In the genomic region with DNA sequence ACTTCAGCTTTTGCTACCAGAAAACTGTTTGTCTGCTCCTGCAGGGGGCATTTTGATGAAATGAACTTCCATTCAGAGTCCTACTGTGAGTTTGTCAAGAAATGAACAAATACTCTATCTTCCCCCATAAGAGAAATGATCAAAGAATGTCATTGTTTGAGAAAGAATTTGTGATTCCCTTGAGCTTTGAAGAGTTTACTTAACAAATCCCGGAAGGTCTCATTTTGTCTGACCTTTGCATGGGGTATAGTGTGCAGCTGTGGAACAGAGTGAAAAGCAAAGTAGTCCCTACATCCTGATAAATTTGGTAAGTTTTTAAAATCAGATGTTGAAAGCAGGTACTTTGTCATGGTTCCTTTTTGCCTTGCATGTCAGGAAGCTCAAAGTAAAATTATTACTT, we compare ENCODE assay signal across 24 cellular contexts.
DNase-seq lines count a peak whose midpoint lies in the region; ATAC-seq, FAIRE-seq and TF ChIP-seq lines count a peak whose summit lies in the region.
"Had no signal": no experiment of that assay in that cellular context is flagged by ENCODE, and none has a peak within 500 bp of the region (broad histone marks: within the 10 kb centered on the region; RNA-seq: fewer than 3 reads in every experiment).

No MANE protein-coding gene starts in this region.

- H3K4me1 ChIP-seq in A549 = peaks cover 19% of the 10 kb centered on the region; the same call in 2 of the 3 replicates
- H3K4me1 ChIP-seq in endodermal cell (ENCODE audit: control insufficient read depth, insufficient read depth, low read length) = peaks cover 4% of the 10 kb centered on the region
- H3K4me1 ChIP-seq: BLaER1 had no signal

- no peaks in the 10 kb centered on the region for H3K9me3 ChIP-seq in A549
- no peaks in the 10 kb centered on the region for H3K9me3 ChIP-seq in endodermal cell (ENCODE audit: control insufficient read depth, low read length)
- H3K9me3 ChIP-seq: BLaER1, Caco-2 had no signal

- no peaks in the 10 kb centered on the region for H3K27me3 ChIP-seq in endodermal cell (ENCODE audit: control insufficient read depth, insufficient read depth, low read length, poor library complexity, severe bottlenecking)
- H3K27me3 ChIP-seq: BLaER1 had no signal

- H3K4me3 ChIP-seq in A549 = no peak overlapping the region
- H3K4me3 ChIP-seq in endodermal cell (ENCODE audit: low read length) = no peak overlapping the region
- H3K4me3 ChIP-seq: BLaER1, GM23248 had no signal

- TF ChIP-seq EP300 in A549 (IDR thresholded peaks at IDR 0.05) = no peak

- no peaks in the 10 kb centered on the region for H3K9me3 Mint-ChIP-seq in chondrocyte (ENCODE audit: low read depth)
- H3K9me3 Mint-ChIP-seq in endodermal cell = no peaks in the 10 kb centered on the region
- H3K9me3 Mint-ChIP-seq: CD8-positive, alpha-beta T cell had no signal

- CTCF ChIA-PET in A549 (lab: Yijun Ruan, JAX) (interaction anchor here (0.8 to 1.8 kb wide), 4 partner anchors 47 to 940 kb away, joined by 3 to 9 read pairs (median 3); no protein-coding TSS in a partner anchor), HEK293T (lab: Yijun Ruan, JAX) (interaction anchor here (1.7 kb wide), 1 partner anchor 77 kb away, joined by 3 read pairs; no protein-coding TSS in a partner anchor)

- H3K4me1 Mint-ChIP-seq in chondrocyte (ENCODE audit: low read depth) (no peaks in the 10 kb centered on the region), endodermal cell (peaks cover 25% of the 10 kb centered on the region)
- H3K4me1 Mint-ChIP-seq: B cell; CD4-positive, CD25-positive, alpha-beta regulatory T cell had no signal

- H3K27ac ChIP-seq in A549 = no peak overlapping the region
- H3K27ac ChIP-seq in endodermal cell (ENCODE audit: low read depth, low read length) = peak overlapping the region; percentile 34
- H3K27ac ChIP-seq: BLaER1, C4-2B, GM23248 had no signal

- POLR2A ChIA-PET in A549 (lab: Yijun Ruan, JAX) (no interaction called here), HEK293T (lab: Yijun Ruan, JAX) (no interaction called here)

- TF ChIP-seq RAD21 in A549 (conservative IDR thresholded peaks at IDR 0.05 in 1 of 2, IDR thresholded peaks at IDR 0.05 in 1 of 2) = no peak

- DNase-seq in A549 (ENCODE audit: low read depth in 1 of 2, low spot score in 1 of 2) (no peak), NAMALWA (ENCODE audit: low spot score) (peak; percentile 6), chondrocyte (ENCODE audit: low spot score) (no peak), endodermal cell (no peak), HEK293T (ENCODE audit: extremely low spot score) (no peak), erythroblast (lab: John Stamatoyannopoulos, UW) (no peak)
- no peak for DNase-seq in activated CD4-positive, alpha-beta T cell treated with anti-CD3 and anti-CD28 coated beads for 4 hours
- DNase-seq in activated CD4-positive, CD25-positive, alpha-beta regulatory T cell treated with anti-CD3 and anti-CD28 coated beads, Interleukin-2, amount 50 U/mL, for 72 hours = no peak
- DNase-seq: 8988T; CD4-positive, CD25-positive, alpha-beta regulatory T cell; CD8-positive, alpha-beta T cell; DMS153; DND-41; GM23248; H7; HCEC 1CT had no signal

- 19% methylated on average over 1 of the region's 1 CpG for WGBS in A549 (ENCODE audit: missing lambda C conversion rate)
- 57 to 92% methylated on average over 1 of the region's 1 CpG for WGBS in endodermal cell (ENCODE audit: insufficient coverage in 1 of 2, insufficient read length in 1 of 2), 2 experiments

- H3K36me3 ChIP-seq in endodermal cell (ENCODE audit: control insufficient read depth, insufficient read depth, low read length) = no peaks in the 10 kb centered on the region
- H3K36me3 ChIP-seq: BLaER1 had no signal

- H3K36me3 Mint-ChIP-seq in chondrocyte (ENCODE audit: low read depth) (no peaks in the 10 kb centered on the region), endodermal cell (ENCODE audit: low read depth) (no peaks in the 10 kb centered on the region)
- H3K36me3 Mint-ChIP-seq: CD4-positive, CD25-positive, alpha-beta regulatory T cell; CD8-positive, alpha-beta T cell had no signal

- H3K4me2 ChIP-seq in A549 = peak overlapping the region; percentile 9; the same call in 1 of the 3 replicates
- H3K4me2 ChIP-seq: BLaER1 had no signal

- no peak overlapping the region for H3K27ac Mint-ChIP-seq in chondrocyte (ENCODE audit: unreplicated experiment)
- no peak overlapping the region for H3K27ac Mint-ChIP-seq in endodermal cell
- H3K27ac Mint-ChIP-seq: B cell; CD4-positive, CD25-positive, alpha-beta regulatory T cell; CD8-positive, alpha-beta T cell had no signal

- H3K27me3 Mint-ChIP-seq in chondrocyte (ENCODE audit: low read depth) (peaks cover 14% of the 10 kb centered on the region), endodermal cell (ENCODE audit: insufficient read depth) (peaks cover 3% of the 10 kb centered on the region)

- peak in 1 of 2 experiments; percentile 57; a peak in 2 of 6 replicates for ATAC-seq in A549
- ATAC-seq: CD8-positive, alpha-beta T cell had no signal

- no peak for FAIRE-seq in A549 (lab: Jason Lieb, UNC)
- FAIRE-seq: G401.6, GM12892, GM19239, H1 had no signal

- no peak for TF ChIP-seq CTCF in A549 (IDR thresholded peaks at IDR 0.05)
- peak; percentile 13 for TF ChIP-seq CTCF in chondrocyte (IDR thresholded peaks at IDR 0.05)
- peak; percentile 42 for TF ChIP-seq CTCF in endodermal cell (conservative IDR thresholded peaks at IDR 0.05)

- TF ChIP-seq POLR2A in A549 (IDR thresholded peaks at IDR 0.05; ENCODE audit: low read length) (no peak), erythroblast (IDR thresholded peaks at IDR 0.05; ENCODE audit: low read length) (no peak)

- H3K4me3 Mint-ChIP-seq in chondrocyte (ENCODE audit: unreplicated experiment) (no peak overlapping the region), endodermal cell (no peak overlapping the region)
- H3K4me3 Mint-ChIP-seq: B cell; CD4-positive, CD25-positive, alpha-beta regulatory T cell; CD8-positive, alpha-beta T cell had no signal

- H3K9ac ChIP-seq in endodermal cell (ENCODE audit: extremely low read depth, low read length, poor library complexity, severe bottlenecking) = no peak overlapping the region
- H3K9ac ChIP-seq: BLaER1, GM23248 had no signal

TF ChIP-seq in A549, 52 proteins besides CTCF, POLR2A, EP300 and RAD21 (continues in another document):
- TF ChIP-seq, protein P1, sequence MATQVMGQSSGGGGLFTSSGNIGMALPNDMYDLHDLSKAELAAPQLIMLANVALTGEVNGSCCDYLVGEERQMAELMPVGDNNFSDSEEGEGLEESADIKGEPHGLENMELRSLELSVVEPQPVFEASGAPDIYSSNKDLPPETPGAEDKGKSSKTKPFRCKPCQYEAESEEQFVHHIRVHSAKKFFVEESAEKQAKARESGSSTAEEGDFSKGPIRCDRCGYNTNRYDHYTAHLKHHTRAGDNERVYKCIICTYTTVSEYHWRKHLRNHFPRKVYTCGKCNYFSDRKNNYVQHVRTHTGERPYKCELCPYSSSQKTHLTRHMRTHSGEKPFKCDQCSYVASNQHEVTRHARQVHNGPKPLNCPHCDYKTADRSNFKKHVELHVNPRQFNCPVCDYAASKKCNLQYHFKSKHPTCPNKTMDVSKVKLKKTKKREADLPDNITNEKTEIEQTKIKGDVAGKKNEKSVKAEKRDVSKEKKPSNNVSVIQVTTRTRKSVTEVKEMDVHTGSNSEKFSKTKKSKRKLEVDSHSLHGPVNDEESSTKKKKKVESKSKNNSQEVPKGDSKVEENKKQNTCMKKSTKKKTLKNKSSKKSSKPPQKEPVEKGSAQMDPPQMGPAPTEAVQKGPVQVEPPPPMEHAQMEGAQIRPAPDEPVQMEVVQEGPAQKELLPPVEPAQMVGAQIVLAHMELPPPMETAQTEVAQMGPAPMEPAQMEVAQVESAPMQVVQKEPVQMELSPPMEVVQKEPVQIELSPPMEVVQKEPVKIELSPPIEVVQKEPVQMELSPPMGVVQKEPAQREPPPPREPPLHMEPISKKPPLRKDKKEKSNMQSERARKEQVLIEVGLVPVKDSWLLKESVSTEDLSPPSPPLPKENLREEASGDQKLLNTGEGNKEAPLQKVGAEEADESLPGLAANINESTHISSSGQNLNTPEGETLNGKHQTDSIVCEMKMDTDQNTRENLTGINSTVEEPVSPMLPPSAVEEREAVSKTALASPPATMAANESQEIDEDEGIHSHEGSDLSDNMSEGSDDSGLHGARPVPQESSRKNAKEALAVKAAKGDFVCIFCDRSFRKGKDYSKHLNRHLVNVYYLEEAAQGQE (IDR thresholded peaks at IDR 0.05) = no peak
- no peak for TF ChIP-seq EHF (CRISPR knock-in tag; IDR thresholded peaks at IDR 0.05)
- TF ChIP-seq PHF8 (IDR thresholded peaks at IDR 0.05; ENCODE audit: borderline replicate concordance, low read depth) = no peak
- no peak for TF ChIP-seq NR3C1 (IDR thresholded peaks at IDR 0.05)
- TF ChIP-seq JUN (IDR thresholded peaks at IDR 0.05) = no peak
- TF ChIP-seq KDM1A (IDR thresholded peaks at IDR 0.05; ENCODE audit: low read depth) = no peak

TF ChIP-seq in HEK293T, 16 proteins besides CTCF, POLR2A, EP300 and RAD21:
- TF ChIP-seq FOXA1 (IDR thresholded peaks at IDR 0.05) (no peak), L3MBTL2 (conservative IDR thresholded peaks at IDR 0.05) (no peak), FOXM1 (IDR thresholded peaks at IDR 0.05; ENCODE audit: borderline replicate concordance) (no peak), SUZ12 (IDR thresholded peaks at IDR 0.05) (no peak), TARDBP (IDR thresholded peaks at IDR 0.05) (no peak), BHLHE40 (IDR thresholded peaks at IDR 0.05; ENCODE audit: borderline replicate concordance) (no peak), ELF4 (IDR thresholded peaks at IDR 0.05) (no peak), ARNT (IDR thresholded peaks at IDR 0.05) (no peak), CTBP1 (IDR thresholded peaks at IDR 0.05; ENCODE audit: borderline replicate concordance) (no peak), LEF1 (IDR thresholded peaks at IDR 0.05; ENCODE audit: borderline replicate concordance) (no peak), SP1 (IDR thresholded peaks at IDR 0.05) (no peak)
- TF ChIP-seq, protein P2, sequence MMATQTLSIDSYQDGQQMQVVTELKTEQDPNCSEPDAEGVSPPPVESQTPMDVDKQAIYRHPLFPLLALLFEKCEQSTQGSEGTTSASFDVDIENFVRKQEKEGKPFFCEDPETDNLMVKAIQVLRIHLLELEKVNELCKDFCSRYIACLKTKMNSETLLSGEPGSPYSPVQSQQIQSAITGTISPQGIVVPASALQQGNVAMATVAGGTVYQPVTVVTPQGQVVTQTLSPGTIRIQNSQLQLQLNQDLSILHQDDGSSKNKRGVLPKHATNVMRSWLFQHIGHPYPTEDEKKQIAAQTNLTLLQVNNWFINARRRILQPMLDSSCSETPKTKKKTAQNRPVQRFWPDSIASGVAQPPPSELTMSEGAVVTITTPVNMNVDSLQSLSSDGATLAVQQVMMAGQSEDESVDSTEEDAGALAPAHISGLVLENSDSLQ (IDR thresholded peaks at IDR 0.05) = no peak
